ENCODE assay signal across 12 cellular contexts in the genomic region with DNA sequence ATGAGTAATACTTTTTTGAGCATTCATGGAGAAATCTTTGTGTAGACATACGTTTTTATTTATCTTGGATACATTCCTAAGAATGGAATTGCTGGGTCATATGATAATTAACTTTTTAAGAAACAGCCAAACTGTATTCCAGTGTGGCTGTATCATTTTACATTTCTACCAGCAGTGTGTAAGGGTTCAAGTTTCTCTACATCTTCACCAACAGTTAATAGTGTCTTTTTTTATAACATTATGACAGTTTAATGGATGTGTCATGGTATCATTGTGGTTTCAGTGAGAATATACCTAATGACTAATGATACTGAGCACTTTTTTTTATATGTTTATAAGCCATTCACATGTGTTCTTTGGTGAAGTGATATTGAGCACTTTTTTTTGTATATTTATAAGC. TPM values are rescaled to one million over a fixed set of nuclear protein-coding genes. Genes with fewer than 3 reads are reported as not detected.
DNase-seq lines count a peak whose midpoint lies in the region; ATAC-seq and TF ChIP-seq lines count a peak whose summit lies in the region.
"Had no signal": no experiment of that assay in that cellular context is flagged by ENCODE, and none has a peak within 500 bp of the region (broad histone marks: within the 10 kb centered on the region; RNA-seq: fewer than 3 reads in every experiment).

No MANE protein-coding gene starts in this region.

- no peak for TF ChIP-seq POLR2A in erythroblast (IDR thresholded peaks at IDR 0.05; ENCODE audit: low read length)

- no peak for ATAC-seq in HG02885 (IDR thresholded peaks at IDR 0.05; ENCODE audit: poor library complexity, unreplicated experiment)

- no peak overlapping the region for H3K4me3 Mint-ChIP-seq in chondrocyte (ENCODE audit: unreplicated experiment)

- H3K27ac Mint-ChIP-seq in chondrocyte (ENCODE audit: unreplicated experiment) = peak overlapping the region; percentile 52

- peaks cover 8% of the 10 kb centered on the region for H3K9me3 Mint-ChIP-seq in chondrocyte (ENCODE audit: low read depth)

- DNase-seq in NOMO-1 treated with DMSO at 0.1 percent for 48 hours (lab: John Stamatoyannopoulos, UW; ENCODE audit: unreplicated experiment) (peak; percentile 13), NOMO-1 (lab: John Stamatoyannopoulos, UW; ENCODE audit: unreplicated experiment in 2 of 2) (no peak), M059J (ENCODE audit: low read depth) (peak; percentile 88), chondrocyte (ENCODE audit: low spot score) (no peak), renal cortical epithelial cell (ENCODE audit: low read depth) (peak; percentile 59), erythroblast (lab: John Stamatoyannopoulos, UW) (no peak)
- DNase-seq in effector CD4-positive, alpha-beta T cell = no peak
- DNase-seq: cortex of kidney, NCI-H146, occipital lobe, SHP77 treated with DMSO at 0.1 percent for 48 hours had no signal

- peaks cover 30% of the 10 kb centered on the region for H3K4me1 Mint-ChIP-seq in chondrocyte (ENCODE audit: low read depth)

- H3K27me3 Mint-ChIP-seq in chondrocyte (ENCODE audit: low read depth) = no peaks in the 10 kb centered on the region

- H3K36me3 Mint-ChIP-seq in chondrocyte (ENCODE audit: low read depth) = peaks cover 2% of the 10 kb centered on the region

- TF ChIP-seq CTCF in chondrocyte (IDR thresholded peaks at IDR 0.05) = no peak

RNA-seq across cellular contexts. Expression of gene NIPBL, which starts 52.4 kb away (rescaled TPM):
- 12.0 and 13.3 TPM in 2 replicates for total RNA-seq in M059J (2014; rRNA removed; shearing (Covaris generic))
- total RNA-seq in chondrocyte (32.2 to 47.1 TPM (median 33.3 TPM) in 3 replicates), renal cortical epithelial cell (16.0 and 56.5 TPM in 2 replicates)

Comparison
In these comparisons a context has a peak if more than half of its experiments do, and no peak if none do; other contexts are left out.
1. DNase-seq: peak in NOMO-1 treated with DMSO at 0.1 percent for 48 hours (single experiment), M059J (single experiment) and renal cortical epithelial cell (single experiment); none in NOMO-1 (0 of 2), chondrocyte (single experiment), erythroblast (0 of 2) and effector CD4-positive, alpha-beta T cell (single experiment).